17 cellular contexts compared by ENCODE assay signal in the genomic region with DNA sequence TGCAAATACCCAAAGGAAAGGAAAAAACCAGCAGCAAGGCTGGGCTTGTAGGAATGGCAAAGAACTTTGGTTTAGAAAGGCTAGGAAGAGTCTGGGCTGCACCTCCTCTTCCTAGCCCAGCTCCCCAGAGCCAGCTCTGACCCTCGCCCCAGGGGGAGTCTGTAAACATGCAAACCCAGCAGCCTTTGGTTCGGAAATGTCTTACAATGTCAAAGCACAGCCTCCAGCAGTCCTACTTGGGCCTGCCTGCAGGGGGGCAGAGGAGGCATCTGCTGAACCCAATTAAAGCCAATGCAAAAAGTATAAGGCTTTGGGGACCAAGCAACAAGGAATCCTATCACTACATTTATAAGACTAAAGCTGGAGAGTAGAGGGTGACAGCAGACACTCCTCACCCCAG. TPM values are rescaled to one million over a fixed set of nuclear protein-coding genes. Genes with fewer than 3 reads are reported as not detected.
DNase-seq lines count a peak whose midpoint lies in the region; ATAC-seq and TF ChIP-seq lines count a peak whose summit lies in the region.
"Had no signal": no experiment of that assay in that cellular context is flagged by ENCODE, and none has a peak within 500 bp of the region (broad histone marks: within the 10 kb centered on the region; RNA-seq: fewer than 3 reads in every experiment).

No MANE protein-coding gene starts in this region.

- H3K4me2 ChIP-seq in PC-3 (ENCODE audit: low read length) = no peak overlapping the region

- POLR2A ChIA-PET in CD4-positive, alpha-beta T cell (lab: Charles Lee) = interaction anchor here (3.0 to 7.3 kb wide), 2 partner anchors 8 to 135 kb away, joined by 16 to 86 read pairs; a partner anchor contains a TSS
- POLR2A ChIA-PET in PC-3 (lab: Charles Lee; ENCODE audit: unreplicated experiment) = no interaction called here

- intact Hi-C loops in CD4-positive, alpha-beta T cell (cut with DNase I, micrococcal nuclease) = loop anchor here in 1 of 2 experiments (10.0 kb wide), 1 partner anchor 408 kb away; no protein-coding TSS in a partner anchor
- intact Hi-C loops in PC-3 (cut with micrococcal nuclease) = no loop called here
- intact Hi-C loops in left colon (cut with DNase I, micrococcal nuclease) = no loop called here

- peaks cover 97% of the 10 kb centered on the region for H3K36me3 Mint-ChIP-seq in CD4-positive, alpha-beta T cell (ENCODE audit: low read depth)
- H3K36me3 Mint-ChIP-seq in endodermal cell (ENCODE audit: low read depth) = peaks cover 75% of the 10 kb centered on the region

- no peaks in the 10 kb centered on the region for H3K9me3 ChIP-seq in CD4-positive, alpha-beta T cell (ENCODE audit: control insufficient read depth, low read length)
- H3K9me3 ChIP-seq in PC-3 (ENCODE audit: low read length) (no peaks in the 10 kb centered on the region), endodermal cell (ENCODE audit: control insufficient read depth, low read length) (no peaks in the 10 kb centered on the region)
- H3K9me3 ChIP-seq: MG63, neutrophil had no signal

- peaks cover 40% of the 10 kb centered on the region for H3K79me2 ChIP-seq in PC-3 (ENCODE audit: low read length)

- ATAC-seq in CD4-positive, alpha-beta T cell (ENCODE audit: poor library complexity) = no peak
- ATAC-seq in PC-3 (no peak), left colon (no peak), GM19452 (IDR thresholded peaks at IDR 0.05; ENCODE audit: unreplicated experiment) (no peak)

- H3K9ac ChIP-seq in PC-3 (ENCODE audit: low read length) (no peak overlapping the region), endodermal cell (ENCODE audit: extremely low read depth, low read length, poor library complexity, severe bottlenecking) (no peak overlapping the region)

- CTCF ChIA-PET in CD4-positive, alpha-beta T cell (lab: Charles Lee) = no interaction called here
- CTCF ChIA-PET in PC-3 (lab: Charles Lee) = no interaction called here

- BruUV-seq in PC-3 (replicated peaks; lab: Mats Ljungman, UMichigan) = TSS peak; percentile 15

- peaks cover 66% of the 10 kb centered on the region for H3K4me1 Mint-ChIP-seq in CD4-positive, alpha-beta T cell (ENCODE audit: low read depth)
- H3K4me1 Mint-ChIP-seq in endodermal cell = peaks cover 11% of the 10 kb centered on the region

- H3K36me3 ChIP-seq in PC-3 (ENCODE audit: low read depth, low read length) (peaks cover 81% of the 10 kb centered on the region), endodermal cell (ENCODE audit: control insufficient read depth, insufficient read depth, low read length) (peaks cover 67% of the 10 kb centered on the region)

- H3K4me1 ChIP-seq in PC-3 (ENCODE audit: insufficient read depth, low read length) (peaks cover 13% of the 10 kb centered on the region), endodermal cell (ENCODE audit: control insufficient read depth, insufficient read depth, low read length) (no peaks in the 10 kb centered on the region)

- no peaks in the 10 kb centered on the region for H3K27me3 Mint-ChIP-seq in CD4-positive, alpha-beta T cell
- no peaks in the 10 kb centered on the region for H3K27me3 Mint-ChIP-seq in endodermal cell (ENCODE audit: insufficient read depth)

- peak overlapping the region; percentile 69 for H3K27ac Mint-ChIP-seq in CD4-positive, alpha-beta T cell
- peak overlapping the region; percentile 74 for H3K27ac Mint-ChIP-seq in endodermal cell

- no peak overlapping the region for H3K27ac ChIP-seq in CD4-positive, alpha-beta T cell (ENCODE audit: low read depth, low read length)
- H3K27ac ChIP-seq in PC-3 (ENCODE audit: low read length) (no peak overlapping the region), endodermal cell (ENCODE audit: low read depth, low read length) (no peak overlapping the region)
- H3K27ac ChIP-seq: brain microvascular endothelial cell, neutrophil, SK-N-MC had no signal

- no peak for TF ChIP-seq CTCF in CD4-positive, alpha-beta T cell (IDR thresholded peaks at IDR 0.05)
- TF ChIP-seq CTCF in PC-3 (conservative IDR thresholded peaks at IDR 0.05; ENCODE audit: low read depth, low read length) (no peak), endodermal cell (conservative IDR thresholded peaks at IDR 0.05) (peak; percentile 47)

- H3K4me3 Mint-ChIP-seq in CD4-positive, alpha-beta T cell = peak overlapping the region; percentile 62
- H3K4me3 Mint-ChIP-seq in endodermal cell = no peak overlapping the region

- no peaks in the 10 kb centered on the region for H3K9me2 ChIP-seq in PC-3 (replicated peaks; ENCODE audit: low read length)

- H3K27me3 ChIP-seq in CD4-positive, alpha-beta T cell (ENCODE audit: control insufficient read depth, insufficient read depth, low read length) = no peaks in the 10 kb centered on the region
- H3K27me3 ChIP-seq in PC-3 (ENCODE audit: low read length) (no peaks in the 10 kb centered on the region), endodermal cell (ENCODE audit: control insufficient read depth, insufficient read depth, low read length, poor library complexity, severe bottlenecking) (no peaks in the 10 kb centered on the region)
- H3K27me3 ChIP-seq: brain microvascular endothelial cell, MG63, neutrophil had no signal

- 80 to 88% methylated on average over 1 to 2 of the region's 2 CpGs for WGBS in endodermal cell (ENCODE audit: insufficient coverage in 1 of 2, insufficient read length in 1 of 2), 2 experiments

- peak; percentile 41 for DNase-seq in DMS 273 (lab: John Stamatoyannopoulos, UW; ENCODE audit: unreplicated experiment)
- DNase-seq in DMS 273 treated with DMSO at 0.1 percent for 48 hours (lab: John Stamatoyannopoulos, UW) = no peak
- no peak for DNase-seq in CD4-positive, alpha-beta T cell
- no peak for DNase-seq in PC-3
- no peak for DNase-seq in endodermal cell
- no peak for DNase-seq in NCI-H524 (lab: John Stamatoyannopoulos, UW)
- DNase-seq in left colon = no peak
- DNase-seq: 8988T, brain microvascular endothelial cell, DMS153, MG63, NCI-H2081 had no signal

- H3K9me3 Mint-ChIP-seq in CD4-positive, alpha-beta T cell = no peaks in the 10 kb centered on the region
- no peaks in the 10 kb centered on the region for H3K9me3 Mint-ChIP-seq in endodermal cell

- H2AFZ ChIP-seq in PC-3 (ENCODE audit: low read length) = no peak overlapping the region

- no peak overlapping the region for H3K4me3 ChIP-seq in PC-3 (ENCODE audit: low read length)
- no peak overlapping the region for H3K4me3 ChIP-seq in endodermal cell (ENCODE audit: low read length)
- H3K4me3 ChIP-seq: lung, MG63, SK-N-MC had no signal

- H3F3A ChIP-seq in PC-3 (ENCODE audit: low read length, unreplicated experiment) = no peaks in the 10 kb centered on the region

- H4K20me1 ChIP-seq in PC-3 (ENCODE audit: low read length) = peaks cover 23% of the 10 kb centered on the region

RNA-seq across cellular contexts. Expression of a gene that starts 5.0 kb away (rescaled TPM):
- 10 to 100 TPM; 47.6 to 51.1 TPM for total RNA-seq in CD4-positive, alpha-beta T cell
- total RNA-seq in PC-3 (2014; rRNA removed) = 82.4 and 112 TPM in 2 replicates
- 10 to 100 TPM; 58.5 to 72.3 TPM for total RNA-seq in endodermal cell
- 34.3 TPM for polyA plus RNA-seq in endodermal cell (2013, experiment 1 of 2)
- 28.1 TPM for polyA plus RNA-seq in endodermal cell (2013, experiment 2 of 2)
- 10 to 100 TPM; 25.9 to 28.4 TPM for total RNA-seq in left colon

RNA-seq across cellular contexts. Expression of a gene that starts 5.2 kb away (rescaled TPM):
- total RNA-seq in CD4-positive, alpha-beta T cell = 10 to 100 TPM; 83.1 to 84.6 TPM
- total RNA-seq in PC-3 (2014; rRNA removed) = 163 and 205 TPM in 2 replicates
- 100 to 1,000 TPM; 137 TPM for total RNA-seq in endodermal cell
- 119 TPM for polyA plus RNA-seq in endodermal cell (2013, experiment 1 of 2)
- 111 TPM for polyA plus RNA-seq in endodermal cell (2013, experiment 2 of 2)
- 10 to 100 TPM; 86.3 to 92.5 TPM for total RNA-seq in left colon

RNA-seq across cellular contexts. Expression of a gene that starts 10.0 kb away (rescaled TPM):
- 100 to 1,000 TPM; 102 to 111 TPM for total RNA-seq in CD4-positive, alpha-beta T cell
- total RNA-seq in PC-3 (2014; rRNA removed) = 152 and 156 TPM in 2 replicates
- 10 to 100 TPM; 68.8 to 82.1 TPM for total RNA-seq in endodermal cell
- polyA plus RNA-seq in endodermal cell (2013, experiment 1 of 2) = 43.3 TPM
- 43.8 TPM for polyA plus RNA-seq in endodermal cell (2013, experiment 2 of 2)
- total RNA-seq in left colon = 10 to 100 TPM; 73.0 to 75.8 TPM

RNA-seq across cellular contexts. Expression of a gene that starts 41.0 kb away (rescaled TPM):
- not detected for total RNA-seq in CD4-positive, alpha-beta T cell
- total RNA-seq in PC-3 (2014; rRNA removed) = not detected in 2 replicates
- under 1 TPM in 1 of 2 donors, not detected in 1; 0.57 TPM for total RNA-seq in endodermal cell
- polyA plus RNA-seq in endodermal cell (2013, experiment 1 of 2) = not detected
- not detected for polyA plus RNA-seq in endodermal cell (2013, experiment 2 of 2)
- total RNA-seq in left colon = not detected
- total RNA-seq: fibroblast of villous mesenchyme, lung had no signal
- polyA plus RNA-seq: lung had no signal

RNA-seq across cellular contexts. Expression of a gene that starts 49.3 kb away (rescaled TPM):
- total RNA-seq in CD4-positive, alpha-beta T cell = not detected
- total RNA-seq in PC-3 (2014; rRNA removed) (not detected in 2 replicates), endodermal cell (under 1 TPM; 0.42 to 0.49 TPM), left colon (not detected)
- not detected for polyA plus RNA-seq in endodermal cell (2013, experiment 1 of 2)
- not detected for polyA plus RNA-seq in endodermal cell (2013, experiment 2 of 2)
- total RNA-seq: fibroblast of villous mesenchyme, lung had no signal
- polyA plus RNA-seq: lung had no signal
